Comparison of ENCODE assay signal across 1 cellular context in the genomic region with DNA sequence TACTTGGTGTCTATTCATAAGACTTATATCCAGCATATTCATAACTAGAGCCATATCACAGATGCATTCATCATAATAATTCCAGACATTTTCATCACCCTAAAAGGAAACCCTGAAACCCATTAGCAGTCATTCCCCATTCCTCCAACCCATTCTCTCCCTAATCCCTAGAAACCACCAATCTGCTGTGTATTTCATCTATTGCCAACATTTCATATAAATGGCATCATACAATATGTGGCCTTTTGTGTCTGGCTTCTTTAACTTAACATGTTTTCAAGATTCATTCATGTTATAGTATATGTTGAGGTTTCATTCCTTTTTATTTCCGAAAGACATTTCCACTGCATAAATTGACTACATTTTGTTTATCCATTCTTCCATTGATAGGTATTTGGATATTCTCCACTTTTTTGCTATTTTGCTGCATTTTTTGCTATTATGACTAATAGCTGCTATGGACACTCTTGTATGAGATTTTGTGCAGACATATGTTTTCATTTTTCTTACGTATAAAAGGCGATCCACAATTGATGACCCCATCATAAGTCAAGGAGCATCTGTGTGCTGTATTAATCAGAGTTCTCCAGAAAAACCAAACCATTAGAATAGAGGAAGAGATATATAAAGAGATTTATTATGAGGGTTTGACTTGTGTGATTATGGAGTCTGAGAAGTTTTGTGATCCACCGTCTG.
TF ChIP-seq lines count a peak whose summit lies in the region.

No MANE protein-coding gene starts in this region.

TF ChIP-seq in SK-N-SH, 30 proteins besides CTCF, POLR2A, EP300 and RAD21 (continued from another document):
- TF ChIP-seq, protein P1, sequence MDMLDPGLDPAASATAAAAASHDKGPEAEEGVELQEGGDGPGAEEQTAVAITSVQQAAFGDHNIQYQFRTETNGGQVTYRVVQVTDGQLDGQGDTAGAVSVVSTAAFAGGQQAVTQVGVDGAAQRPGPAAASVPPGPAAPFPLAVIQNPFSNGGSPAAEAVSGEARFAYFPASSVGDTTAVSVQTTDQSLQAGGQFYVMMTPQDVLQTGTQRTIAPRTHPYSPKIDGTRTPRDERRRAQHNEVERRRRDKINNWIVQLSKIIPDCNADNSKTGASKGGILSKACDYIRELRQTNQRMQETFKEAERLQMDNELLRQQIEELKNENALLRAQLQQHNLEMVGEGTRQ (IDR thresholded peaks at IDR 0.05; ENCODE audit: borderline replicate concordance, low read depth, low read length), result no peak
- TF ChIP-seq GATA2 (CRISPR knock-in tag; IDR thresholded peaks at IDR 0.05) (no peak), TAF1 (IDR thresholded peaks at IDR 0.05; ENCODE audit: borderline replicate concordance, low read depth, low read length) (no peak), FOXJ3 (CRISPR knock-in tag; IDR thresholded peaks at IDR 0.05) (no peak), RFX5 (IDR thresholded peaks at IDR 0.05; ENCODE audit: low read length) (no peak), TCF12 (IDR thresholded peaks at IDR 0.05) (no peak), FOSL2 (IDR thresholded peaks at IDR 0.05; ENCODE audit: borderline replicate concordance, low read depth) (no peak), CHD2 (IDR thresholded peaks at IDR 0.05; ENCODE audit: low read length, partially characterized antibody) (no peak), GABPA (IDR thresholded peaks at IDR 0.05; ENCODE audit: low read depth) (no peak), SIN3A (IDR thresholded peaks at IDR 0.05; ENCODE audit: borderline replicate concordance, low read depth, low read length) (no peak), RXRA (IDR thresholded peaks at IDR 0.05; ENCODE audit: borderline replicate concordance, low read depth) (no peak), TEAD4 (IDR thresholded peaks at IDR 0.05; ENCODE audit: borderline replicate concordance, insufficient read depth) (no peak)
- TF ChIP-seq, protein P2, sequence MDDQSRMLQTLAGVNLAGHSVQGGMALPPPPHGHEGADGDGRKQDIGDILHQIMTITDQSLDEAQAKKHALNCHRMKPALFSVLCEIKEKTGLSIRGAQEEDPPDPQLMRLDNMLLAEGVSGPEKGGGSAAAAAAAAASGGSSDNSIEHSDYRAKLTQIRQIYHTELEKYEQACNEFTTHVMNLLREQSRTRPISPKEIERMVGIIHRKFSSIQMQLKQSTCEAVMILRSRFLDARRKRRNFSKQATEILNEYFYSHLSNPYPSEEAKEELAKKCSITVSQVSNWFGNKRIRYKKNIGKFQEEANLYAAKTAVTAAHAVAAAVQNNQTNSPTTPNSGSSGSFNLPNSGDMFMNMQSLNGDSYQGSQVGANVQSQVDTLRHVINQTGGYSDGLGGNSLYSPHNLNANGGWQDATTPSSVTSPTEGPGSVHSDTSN (IDR thresholded peaks at IDR 0.05), result no peak
- TF ChIP-seq, protein P3, sequence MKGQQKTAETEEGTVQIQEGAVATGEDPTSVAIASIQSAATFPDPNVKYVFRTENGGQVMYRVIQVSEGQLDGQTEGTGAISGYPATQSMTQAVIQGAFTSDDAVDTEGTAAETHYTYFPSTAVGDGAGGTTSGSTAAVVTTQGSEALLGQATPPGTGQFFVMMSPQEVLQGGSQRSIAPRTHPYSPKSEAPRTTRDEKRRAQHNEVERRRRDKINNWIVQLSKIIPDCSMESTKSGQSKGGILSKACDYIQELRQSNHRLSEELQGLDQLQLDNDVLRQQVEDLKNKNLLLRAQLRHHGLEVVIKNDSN (IDR thresholded peaks at IDR 0.05; ENCODE audit: borderline replicate concordance, low read depth), result no peak
TF ChIP-seq in SK-N-SH: peak in this region for 0.
